8 cellular contexts compared by ENCODE assay signal in the genomic region with DNA sequence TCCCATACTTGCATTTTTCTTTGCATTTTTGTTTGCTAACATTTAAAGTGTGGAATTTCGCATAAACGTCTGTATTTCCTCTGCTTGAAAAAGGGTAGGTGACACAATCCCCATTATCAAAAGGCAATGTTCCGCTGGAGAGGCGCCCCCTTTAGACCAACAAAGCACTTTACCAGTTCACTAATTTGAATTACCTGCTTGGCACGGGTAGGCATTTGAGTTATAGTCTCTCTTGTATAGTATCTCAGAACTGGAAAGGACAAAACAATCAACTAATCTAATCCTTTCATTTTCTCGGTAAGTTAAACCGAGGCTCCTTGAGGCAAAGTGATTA. TPM values are rescaled to one million over a fixed set of nuclear protein-coding genes. Genes with fewer than 3 reads are reported as not detected.
DNase-seq lines count a peak whose midpoint lies in the region; ATAC-seq and TF ChIP-seq lines count a peak whose summit lies in the region.

No MANE protein-coding gene starts in this region.

- H3K36me3 Mint-ChIP-seq in T-helper 2 cell treated with Interferon-gamma antibody and Interleukin-4, amounts not matched to agents 5 μg/mL and 100 μg/mL, for 36 hours (ENCODE audit: low read depth) = no peaks in the 10 kb centered on the region
- no peaks in the 10 kb centered on the region for H3K36me3 Mint-ChIP-seq in naive thymus-derived CD8-positive, alpha-beta T cell

- intact Hi-C loops in esophagus squamous epithelium (cut with DNase I) = no loop called here

- POLR2A ChIA-PET in naive thymus-derived CD8-positive, alpha-beta T cell (lab: Charles Lee) = no interaction called here

- H3K27me3 ChIP-seq in esophagus squamous epithelium = peaks cover 0 to 56% (median 5%) of the 10 kb centered on the region in 4 donors

- no peaks in the 10 kb centered on the region for H3K9me3 Mint-ChIP-seq in T-helper 2 cell treated with Interferon-gamma antibody and Interleukin-4, amounts not matched to agents 5 μg/mL and 100 μg/mL, for 36 hours
- peaks cover 0 to 12% (median 0%) of the 10 kb centered on the region in 9 donors for H3K9me3 Mint-ChIP-seq in naive thymus-derived CD8-positive, alpha-beta T cell

- no peak overlapping the region for H3K4me3 ChIP-seq in NB4 (ENCODE audit: low read depth, low read length)
- H3K4me3 ChIP-seq in esophagus squamous epithelium = peak overlapping the region; percentile 28 to 71 (median 45)

- TF ChIP-seq CTCF in NB4 (IDR thresholded peaks at IDR 0.05; ENCODE audit: low read depth, low read length) (no peak), esophagus squamous epithelium (IDR thresholded peaks at IDR 0.05) (peak in 1 of 6 experiments; percentile 20)

- 2 to 4% methylated on average over 7 of the region's 7 CpGs for WGBS in esophagus squamous epithelium, 2 donors

- peaks cover 49% of the 10 kb centered on the region for H3K27me3 Mint-ChIP-seq in T-helper 2 cell treated with Interferon-gamma antibody and Interleukin-4, amounts not matched to agents 5 μg/mL and 100 μg/mL, for 36 hours (ENCODE audit: low read depth)
- peaks cover 23 to 60% (median 38%) of the 10 kb centered on the region in 5 donors for H3K27me3 Mint-ChIP-seq in naive thymus-derived CD8-positive, alpha-beta T cell

- DNase-seq in activated T-cell treated with anti-CD3 and anti-CD28 coated beads for 1 hour (ENCODE audit: low read depth) = peak; percentile 3
- no peak for DNase-seq in activated T-cell treated with anti-CD3 and anti-CD28 coated beads for 4 hours
- peak; percentile 2 for DNase-seq in NB4 (ENCODE audit: low read depth)
- no peak for DNase-seq in T-helper 2 cell treated with Interferon-gamma antibody and Interleukin-4, amounts not matched to agents 5 μg/mL and 100 μg/mL, for 36 hours (ENCODE audit: low spot score)
- no peak for DNase-seq in esophagus squamous epithelium (lab: John Stamatoyannopoulos, UW)
- DNase-seq in naive thymus-derived CD8-positive, alpha-beta T cell = peak in 7 of 10 donors; percentile 2 to 63 (median 36)
- DNase-seq in cerebellar nuclear complex (lab: John Stamatoyannopoulos, UW) = no peak

- peak overlapping the region; percentile 90 for H3K4me3 Mint-ChIP-seq in T-helper 2 cell treated with Interferon-gamma antibody and Interleukin-4, amounts not matched to agents 5 μg/mL and 100 μg/mL, for 36 hours
- H3K4me3 Mint-ChIP-seq in naive thymus-derived CD8-positive, alpha-beta T cell = peak overlapping the region; percentile 83 to 95 (median 88)

- TF ChIP-seq POLR2A in NB4 (IDR thresholded peaks at IDR 0.05; ENCODE audit: extremely low read depth, insufficient read length) = no peak
- TF ChIP-seq POLR2A in esophagus squamous epithelium (IDR thresholded peaks at IDR 0.05) = no peak

- no peaks in the 10 kb centered on the region for H3K9me3 ChIP-seq in esophagus squamous epithelium

- no peaks in the 10 kb centered on the region for H3K36me3 ChIP-seq in esophagus squamous epithelium

- ATAC-seq in HG02588 (IDR thresholded peaks at IDR 0.05; ENCODE audit: unreplicated experiment) = peak; percentile 27
- peak; percentile 48 to 60 for ATAC-seq in naive thymus-derived CD8-positive, alpha-beta T cell

- peaks cover 17% of the 10 kb centered on the region for H3K4me1 Mint-ChIP-seq in T-helper 2 cell treated with Interferon-gamma antibody and Interleukin-4, amounts not matched to agents 5 μg/mL and 100 μg/mL, for 36 hours (ENCODE audit: low read depth)
- H3K4me1 Mint-ChIP-seq in naive thymus-derived CD8-positive, alpha-beta T cell = peaks cover 6 to 25% (median 18%) of the 10 kb centered on the region in 4 donors

- H3K27ac Mint-ChIP-seq in T-helper 2 cell treated with Interferon-gamma antibody and Interleukin-4, amounts not matched to agents 5 μg/mL and 100 μg/mL, for 36 hours = no peak overlapping the region
- peak overlapping the region in 8 of 10 donors; percentile 39 to 87 (median 78) for H3K27ac Mint-ChIP-seq in naive thymus-derived CD8-positive, alpha-beta T cell

- peaks cover 6 to 22% (median 16%) of the 10 kb centered on the region in 3 donors for H3K4me1 ChIP-seq in esophagus squamous epithelium

- no peak overlapping the region for H3K27ac ChIP-seq in esophagus squamous epithelium

RNA-seq across cellular contexts. Expression of gene CCDC39, which starts 0.8 kb away (rescaled TPM):
- total RNA-seq in esophagus squamous epithelium = not detected
- total RNA-seq in naive thymus-derived CD8-positive, alpha-beta T cell = 1 to 10 TPM in 1 of 2 experiments, not detected in 1; 1.1 TPM
- not detected for polyA plus RNA-seq in naive thymus-derived CD8-positive, alpha-beta T cell

Comparison
In these comparisons a context has a peak if more than half of its experiments do, and no peak if none do; other contexts are left out.
1. DNase-seq: peak in activated T-cell treated with anti-CD3 and anti-CD28 coated beads for 1 hour (single experiment), NB4 (single experiment) and naive thymus-derived CD8-positive, alpha-beta T cell (7 of 10); none in activated T-cell treated with anti-CD3 and anti-CD28 coated beads for 4 hours (single experiment), T-helper 2 cell treated with Interferon-gamma antibody and Interleukin-4, amounts not matched to agents 5 μg/mL and 100 μg/mL, for 36 hours (single experiment), esophagus squamous epithelium (single experiment) and cerebellar nuclear complex (0 of 2).